ENCODE assay signal across 1 cellular context in genomic region chr7:101250324-101250723, GRCh38.
TF ChIP-seq lines count a peak whose summit lies in the region.

No MANE protein-coding gene starts in this region.

TF ChIP-seq in SK-N-SH, 30 proteins besides CTCF, POLR2A, EP300 and RAD21 (continued from another document):
- no peak for TF ChIP-seq FOSL2 (IDR thresholded peaks at IDR 0.05; ENCODE audit: borderline replicate concordance, low read depth)
- no peak for TF ChIP-seq NRF1 (IDR thresholded peaks at IDR 0.05; ENCODE audit: low read depth, low read length)
- TF ChIP-seq NFIC (IDR thresholded peaks at IDR 0.05; ENCODE audit: borderline replicate concordance): no peak
- TF ChIP-seq GATA2 (CRISPR knock-in tag; IDR thresholded peaks at IDR 0.05): no peak
- TF ChIP-seq CHD2 (IDR thresholded peaks at IDR 0.05; ENCODE audit: low read length, partially characterized antibody): no peak
- TF ChIP-seq POLR2AphosphoS5 (IDR thresholded peaks at IDR 0.05; ENCODE audit: low read depth, low read length): no peak
- no peak for TF ChIP-seq JUND (IDR thresholded peaks at IDR 0.05)
- TF ChIP-seq MAX (IDR thresholded peaks at IDR 0.05; ENCODE audit: low read depth): no peak
- no peak for TF ChIP-seq TAF1 (IDR thresholded peaks at IDR 0.05; ENCODE audit: borderline replicate concordance, low read depth, low read length)
- TF ChIP-seq RXRA (IDR thresholded peaks at IDR 0.05; ENCODE audit: borderline replicate concordance, low read depth): no peak
- no peak for TF ChIP-seq FOXM1 (IDR thresholded peaks at IDR 0.05; ENCODE audit: low read depth)
- no peak for TF ChIP-seq TCF12 (IDR thresholded peaks at IDR 0.05)
